1 cellular context compared by ENCODE assay signal in genomic region chr12:93154753-93155475, GRCh38.
TF ChIP-seq lines count a peak whose summit lies in the region.

No MANE protein-coding gene starts in this region.

TF ChIP-seq in HEK293, 187 proteins besides CTCF, POLR2A, EP300 and RAD21 (continued from another document):
- TF ChIP-seq ZBTB44 (tag by site-specific recombination; IDR thresholded peaks at IDR 0.05) (0 out of 2 replicates have a peak, but pooled peaks have one; percentile 19), ZNF558 (tag by site-specific recombination; IDR thresholded peaks at IDR 0.05) (no peak), TCF7L2 (IDR thresholded peaks at IDR 0.05; ENCODE audit: borderline replicate concordance, low read depth, low read length) (0 out of 2 replicates have a peak, but pooled peaks have one; percentile 55), RBAK (tag by site-specific recombination; IDR thresholded peaks at IDR 0.05) (no peak), ZNF549 (tag by site-specific recombination; IDR thresholded peaks at IDR 0.05) (no peak), EGR2 (tag by site-specific recombination; IDR thresholded peaks at IDR 0.05; ENCODE audit: low read depth) (peak; percentile 69), ZNF366 (tag by site-specific recombination; conservative IDR thresholded peaks at IDR 0.05) (no peak), ZNF16 (tag by site-specific recombination; IDR thresholded peaks at IDR 0.05; ENCODE audit: low read depth) (no peak), ZNF37A (tag by site-specific recombination; IDR thresholded peaks at IDR 0.05) (no peak), KLF1 (tag by site-specific recombination; IDR thresholded peaks at IDR 0.05) (0 out of 2 replicates have a peak, but pooled peaks have one; percentile 18), ZNF473 (tag by site-specific recombination; IDR thresholded peaks at IDR 0.05) (no peak), ZNF248 (tag by site-specific recombination; IDR thresholded peaks at IDR 0.05) (no peak), FEZF1 (tag by site-specific recombination; IDR thresholded peaks at IDR 0.05) (peak; percentile 39), ZNF394 (tag by site-specific recombination; IDR thresholded peaks at IDR 0.05; ENCODE audit: borderline replicate concordance) (peak; percentile 16; the same call in 1 of the 2 replicates), PRDM6 (tag by site-specific recombination; IDR thresholded peaks at IDR 0.05) (peak; percentile 60; the same call in 1 of the 2 replicates), ZNF311 (tag by site-specific recombination; IDR thresholded peaks at IDR 0.05; ENCODE audit: borderline replicate concordance) (no peak)
TF ChIP-seq in HEK293: peak in this region for 12.
